ENCODE assay signal across 26 cellular contexts in genomic region chr1:201419737-201420607, GRCh38. TPM values are rescaled to one million over a fixed set of nuclear protein-coding genes. Genes with fewer than 3 reads are reported as not detected.
DNase-seq lines count a peak whose midpoint lies in the region; ATAC-seq, FAIRE-seq and TF ChIP-seq lines count a peak whose summit lies in the region.
"Had no signal": no experiment of that assay in that cellular context is flagged by ENCODE, and none has a peak within 500 bp of the region (broad histone marks: within the 10 kb centered on the region; RNA-seq: fewer than 3 reads in every experiment).

No MANE protein-coding gene starts in this region.

- no peak overlapping the region for H2AFZ ChIP-seq in hepatocyte
- H2AFZ ChIP-seq: parathyroid adenoma had no signal

- no peaks in the 10 kb centered on the region for H3K79me2 ChIP-seq in hepatocyte
- H3K79me2 ChIP-seq: parathyroid adenoma had no signal

- H3K27ac ChIP-seq in hepatocyte (no peak overlapping the region), psoas muscle (peak overlapping the region; percentile 81), suprapubic skin (no peak overlapping the region)
- H3K27ac ChIP-seq: breast epithelium, parathyroid adenoma, skin epidermis had no signal

- 61% methylated on average over 12 of the region's 12 CpGs for WGBS in hepatocyte (ENCODE audit: low lambda C conversion rate, missing lambda C conversion rate)
- WGBS in psoas muscle, 3 donors, result 39 to 44% (median 43%) methylated on average over 12 of the region's 12 CpGs
- WGBS in suprapubic skin, result 82% methylated on average over 11 of the region's 12 CpGs

- TF ChIP-seq POLR2A in GM12891 (IDR thresholded peaks at IDR 0.05; ENCODE audit: low read depth, low read length) (no peak), suprapubic skin (IDR thresholded peaks at IDR 0.05) (no peak)

- no peaks in the 10 kb centered on the region for H4K20me1 ChIP-seq in hepatocyte (ENCODE audit: insufficient read depth, poor library complexity, severe bottlenecking)

- H3K4me2 ChIP-seq in hepatocyte, result no peak overlapping the region

- no peaks in the 10 kb centered on the region for H3K27me3 ChIP-seq in hepatocyte
- H3K27me3 ChIP-seq in psoas muscle (ENCODE audit: insufficient read depth in 3 of 3, low read length in 2 of 3), result no peaks in the 10 kb centered on the region
- H3K27me3 ChIP-seq in suprapubic skin, result no peaks in the 10 kb centered on the region
- H3K27me3 ChIP-seq: breast epithelium had no signal

- DNase-seq in GM12891 (ENCODE audit: insufficient read length, low spot score), result no peak
- peak; percentile 89 for DNase-seq in LHCN-M2 (ENCODE audit: low read depth)
- peak; percentile 38 for DNase-seq in hepatocyte (ENCODE audit: low spot score)
- peak; percentile 51 to 66 for DNase-seq in psoas muscle
- DNase-seq in suprapubic skin (ENCODE audit: low spot score in 2 of 2), result no peak
- DNase-seq in activated CD4-positive, alpha-beta T cell treated with anti-CD3 and anti-CD28 coated beads for 48 hours, result no peak
- DNase-seq in NCI-H1694 (lab: John Stamatoyannopoulos, UW), result no peak
- DNase-seq: activated CD4-positive, alpha-beta T cell treated with anti-CD3 and anti-CD28 coated beads, Interleukin-2, amount 50 U/mL, for 4 hours; activated effector memory CD4-positive, alpha-beta T cell treated with Interleukin-2 at 50 U/mL for 16 hours; CD4-positive, CD25-positive, alpha-beta regulatory T cell; dermis blood vessel endothelial cell; DMS53; H7; NCI-H1436; NCI-H2171; NCI-H69; SHP77; stimulated activated CD4-positive, alpha-beta T cell treated with anti-CD3 and anti-CD28 coated beads, Interleukin-4, amount 100 ng/mL, for 4 hours; stimulated activated naive CD8-positive, alpha-beta T cell treated with anti-CD3 and anti-CD28 coated beads, Interleukin-15, amount 100 ng/mL, for 72 hours; trophoblast cell had no signal

- TF ChIP-seq CTCF in hepatocyte (IDR thresholded peaks at IDR 0.05; ENCODE audit: poor library complexity) (no peak), psoas muscle (IDR thresholded peaks at IDR 0.05) (no peak), suprapubic skin (IDR thresholded peaks at IDR 0.05) (no peak)

- H3K36me3 ChIP-seq in hepatocyte (replicated peaks; ENCODE audit: insufficient read depth, low read depth) (no peaks in the 10 kb centered on the region), psoas muscle (ENCODE audit: insufficient read depth in 1 of 2, low read depth in 1 of 2) (peaks cover 0 to 15% of the 10 kb centered on the region in 2 donors), suprapubic skin (no peaks in the 10 kb centered on the region)
- H3K36me3 ChIP-seq: breast epithelium had no signal

- no peaks in the 10 kb centered on the region for H3K9me3 ChIP-seq in hepatocyte (ENCODE audit: low read depth)
- H3K9me3 ChIP-seq in psoas muscle, result no peaks in the 10 kb centered on the region
- no peaks in the 10 kb centered on the region for H3K9me3 ChIP-seq in suprapubic skin

- TF ChIP-seq EP300 in suprapubic skin (IDR thresholded peaks at IDR 0.05), result no peak

- ATAC-seq in psoas muscle, result peak; percentile 19 to 46 (median 32)
- no peak for ATAC-seq in GM19328 (IDR thresholded peaks at IDR 0.05; ENCODE audit: unreplicated experiment)
- ATAC-seq: naive thymus-derived CD8-positive, alpha-beta T cell; stimulated activated naive CD8-positive, alpha-beta T cell treated with anti-CD3 and anti-CD28 coated beads, Interleukin-15, amount 100 ng/mL, for 72 hours had no signal

- H3K4me1 ChIP-seq in hepatocyte (ENCODE audit: insufficient read depth), result peaks cover 3% of the 10 kb centered on the region
- peaks cover 31% of the 10 kb centered on the region for H3K4me1 ChIP-seq in psoas muscle
- no peaks in the 10 kb centered on the region for H3K4me1 ChIP-seq in suprapubic skin
- H3K4me1 ChIP-seq: breast epithelium, parathyroid adenoma had no signal

- H3K9me2 ChIP-seq in hepatocyte (replicated peaks; ENCODE audit: insufficient read depth), result no peaks in the 10 kb centered on the region

- intact Hi-C loops in psoas muscle (cut with DNase I), result no loop called here

- peak; percentile 23 for FAIRE-seq in GM12891 (lab: Jason Lieb, UNC)

- H3K4me3 ChIP-seq in hepatocyte, result no peak overlapping the region
- peak overlapping the region; percentile 65 for H3K4me3 ChIP-seq in psoas muscle
- H3K4me3 ChIP-seq in suprapubic skin, result no peak overlapping the region
- H3K4me3 ChIP-seq: breast epithelium, lung, skin epidermis had no signal

TF ChIP-seq in GM12891, 5 proteins besides CTCF, POLR2A, EP300 and RAD21:
- TF ChIP-seq POU2F2 (IDR thresholded peaks at IDR 0.05; ENCODE audit: low read depth, low read length) (no peak), SPI1 (IDR thresholded peaks at IDR 0.05; ENCODE audit: low read depth, low read length) (no peak), PAX5 (IDR thresholded peaks at IDR 0.05; ENCODE audit: insufficient read depth, low read length, severe bottlenecking) (no peak), POLR2AphosphoS5 (IDR thresholded peaks at IDR 0.05; ENCODE audit: low read depth, low read length) (no peak), TAF1 (IDR thresholded peaks at IDR 0.05; ENCODE audit: low read depth, low read length) (no peak)

RNA-seq across cellular contexts. Expression of gene TNNI1, which starts 1.6 kb away (rescaled TPM):
- 0.50 TPM for polyA plus RNA-seq in GM12891 (2012; ENCODE audit: low read depth, missing spikeins)
- 1.7 and 25.7 TPM in 2 replicates for total RNA-seq in LHCN-M2 (2014; rRNA removed)
- polyA plus RNA-seq in LHCN-M2 (2012), result 98.0 TPM
- total RNA-seq in hepatocyte, result 2.6 and 4.1 TPM in 2 replicates
- polyA plus RNA-seq in hepatocyte, result 4.2 and 12.4 TPM in 2 replicates
- 1,000 to 10,000 TPM; 2,137 to 4,600 (median 3,389) TPM for total RNA-seq in psoas muscle
- polyA plus RNA-seq in psoas muscle, result 1,000 to 10,000 TPM in 2 of 3 donors, 100 to 1,000 TPM in 1; 734 to 2,687 (median 2,500) TPM
- total RNA-seq in suprapubic skin, result under 1 TPM in 2 of 4 donors, not detected in 2; 0.23 to 0.44 TPM
- total RNA-seq: CD4-positive, CD25-positive, alpha-beta regulatory T cell; dermis blood vessel endothelial cell; naive thymus-derived CD8-positive, alpha-beta T cell had no signal
- polyA plus RNA-seq: CD4-positive, CD25-positive, alpha-beta regulatory T cell; naive thymus-derived CD8-positive, alpha-beta T cell had no signal

RNA-seq across cellular contexts. Expression of gene LAD1, which starts 20.8 kb away (rescaled TPM):
- polyA plus RNA-seq in GM12891 (2012; ENCODE audit: low read depth, missing spikeins), result 0.30 TPM
- total RNA-seq in LHCN-M2 (2014; rRNA removed) (0.64 and 2.2 TPM in 2 replicates), hepatocyte (64.2 and 66.9 TPM in 2 replicates), psoas muscle (10 to 100 TPM in 2 of 4 donors, 1 to 10 TPM in 1, under 1 TPM in 1; 0.92 to 17.7 (median 6.0) TPM), suprapubic skin (100 to 1,000 TPM; 175 to 303 (median 218) TPM)
- 1.5 TPM for polyA plus RNA-seq in LHCN-M2 (2012)
- polyA plus RNA-seq in hepatocyte (63.5 and 68.6 TPM in 2 replicates), psoas muscle (1 to 10 TPM in 2 of 3 donors, under 1 TPM in 1; 0.23 to 7.4 (median 5.4) TPM)
- total RNA-seq: CD4-positive, CD25-positive, alpha-beta regulatory T cell; naive thymus-derived CD8-positive, alpha-beta T cell had no signal
- polyA plus RNA-seq: CD4-positive, CD25-positive, alpha-beta regulatory T cell; naive thymus-derived CD8-positive, alpha-beta T cell had no signal

RNA-seq across cellular contexts. Expression of gene TNNT2, which starts 42.5 kb away (rescaled TPM):
- 0.18 TPM for polyA plus RNA-seq in GM12891 (2012; ENCODE audit: low read depth, missing spikeins)
- total RNA-seq in LHCN-M2 (2014; rRNA removed) (62.1 and 156 TPM in 2 replicates), hepatocyte (22.3 and 25.9 TPM in 2 replicates), psoas muscle (10 to 100 TPM in 1 of 4 donors, 1 to 10 TPM in 3; 4.3 to 26.6 (median 6.1) TPM), suprapubic skin (10 to 100 TPM in 3 of 4 donors, 1 to 10 TPM in 1; 7.9 to 54.6 (median 19.0) TPM)
- 624 TPM for polyA plus RNA-seq in LHCN-M2 (2012)
- polyA plus RNA-seq in hepatocyte (33.5 and 55.1 TPM in 2 replicates), psoas muscle (1 to 10 TPM in 2 of 3 donors, under 1 TPM in 1; 0.52 to 5.9 (median 4.3) TPM)
- total RNA-seq: CD4-positive, CD25-positive, alpha-beta regulatory T cell; dermis blood vessel endothelial cell; naive thymus-derived CD8-positive, alpha-beta T cell had no signal
- polyA plus RNA-seq: CD4-positive, CD25-positive, alpha-beta regulatory T cell; naive thymus-derived CD8-positive, alpha-beta T cell had no signal

RNA-seq across cellular contexts. Expression of gene PHLDA3, which starts 49.0 kb away (rescaled TPM):
- 19.4 TPM for polyA plus RNA-seq in GM12891 (2012; ENCODE audit: low read depth, missing spikeins)
- total RNA-seq in LHCN-M2 (2014; rRNA removed), result 74.8 and 126 TPM in 2 replicates
- polyA plus RNA-seq in LHCN-M2 (2012), result 124 TPM
- total RNA-seq in hepatocyte, result 24.4 and 30.2 TPM in 2 replicates
- 62.9 and 64.6 TPM in 2 replicates for polyA plus RNA-seq in hepatocyte
- total RNA-seq in psoas muscle, result 100 to 1,000 TPM in 1 of 4 donors, 10 to 100 TPM in 3; 41.8 to 116 (median 78.9) TPM
- 10 to 100 TPM; 42.3 to 62.4 (median 55.1) TPM for polyA plus RNA-seq in psoas muscle
- total RNA-seq in suprapubic skin, result 10 to 100 TPM; 31.5 to 61.1 (median 44.5) TPM
- polyA plus RNA-seq: naive thymus-derived CD8-positive, alpha-beta T cell had no signal

Comparison
In these comparisons a context has a peak if more than half of its experiments do, and no peak if none do; other contexts are left out.
1. DNase-seq: peak in LHCN-M2 (single experiment), hepatocyte (single experiment) and psoas muscle (2 of 2); none in GM12891 (single experiment), suprapubic skin (0 of 2), activated CD4-positive, alpha-beta T cell treated with anti-CD3 and anti-CD28 coated beads for 48 hours (single experiment) and NCI-H1694 (single experiment).
2. RNA of gene TNNI1, which starts 1.6 kb away (total RNA-seq): 2,137 to 4,600 TPM in psoas muscle; 1.7 to 25.7 TPM in LHCN-M2, 2.6 to 4.1 TPM in hepatocyte and 0.23 to 0.44 TPM in suprapubic skin; every median in the first group is over 10 times any median in the second.